ENCODE assay signal across 12 cellular contexts in genomic region chr17:57782642-57783337, GRCh38. TPM values are rescaled to one million over a fixed set of nuclear protein-coding genes. Genes with fewer than 3 reads are reported as not detected.
DNase-seq lines count a peak whose midpoint lies in the region; ATAC-seq and TF ChIP-seq lines count a peak whose summit lies in the region.
"Had no signal": no experiment of that assay in that cellular context is flagged by ENCODE, and none has a peak within 500 bp of the region (broad histone marks: within the 10 kb centered on the region; RNA-seq: fewer than 3 reads in every experiment).

No MANE protein-coding gene starts in this region.

- ATAC-seq in GM23338 (peak; percentile 50), HG03108 (IDR thresholded peaks at IDR 0.05; ENCODE audit: unreplicated experiment) (no peak)

- H3K27ac Mint-ChIP-seq in GM23338, result no peak overlapping the region

- no peaks in the 10 kb centered on the region for H4K20me1 ChIP-seq in GM23338 (replicated peaks; ENCODE audit: insufficient read depth)

- H3K79me2 ChIP-seq in GM23338 (replicated peaks; ENCODE audit: insufficient read depth), result no peaks in the 10 kb centered on the region

- peak overlapping the region; percentile 73 for H3K4me2 ChIP-seq in GM23338

- peaks cover 10% of the 10 kb centered on the region for H3K4me1 Mint-ChIP-seq in GM23338

- H3K27me3 Mint-ChIP-seq in GM23338 (ENCODE audit: insufficient read depth, low read depth, poor library complexity), result peaks cover 11% of the 10 kb centered on the region

- H3K9me2 ChIP-seq in GM23338 (ENCODE audit: insufficient read depth), result no peaks in the 10 kb centered on the region

- no peaks in the 10 kb centered on the region for H3K36me3 ChIP-seq in GM23338 (ENCODE audit: insufficient read depth)
- H3K36me3 ChIP-seq: cardiac muscle cell, MG63, pancreas, upper lobe of right lung had no signal

- peaks cover 12% of the 10 kb centered on the region; the same call in 1 of the 2 replicates for H3K27me3 ChIP-seq in GM23338 (ENCODE audit: insufficient read depth)
- peaks cover 0 to 10% (median 0%) of the 10 kb centered on the region in 45 donors for H3K27me3 ChIP-seq in dorsolateral prefrontal cortex
- H3K27me3 ChIP-seq: pancreas, upper lobe of right lung had no signal

- DNase-seq in GM23338 (ENCODE audit: low spot score) (no peak), NCI-H1417 treated with DMSO at 0.1 percent for 48 hours (lab: John Stamatoyannopoulos, UW) (peak; percentile 56), dorsolateral prefrontal cortex (no peak), retinal pigment epithelial cell (ENCODE audit: low read depth) (no peak), GM03348 (ENCODE audit: low spot score) (no peak), NCI-H2196 (lab: John Stamatoyannopoulos, UW; ENCODE audit: unreplicated experiment) (no peak)
- no peak for DNase-seq in activated effector memory CD4-positive, alpha-beta T cell treated with anti-CD3 and anti-CD28 coated beads, Interleukin-2, amount 50 U/mL, for 16 hours

- intact Hi-C loops in dorsolateral prefrontal cortex (cut with DNase I), result loop anchor here (2.0 to 5.0 kb wide), 2 partner anchors 54 to 650 kb away; no protein-coding TSS in a partner anchor

- TF ChIP-seq CTCF in GM23338 (conservative IDR thresholded peaks at IDR 0.05; ENCODE audit: low read depth in 2 of 2) (no peak), dorsolateral prefrontal cortex (IDR thresholded peaks at IDR 0.05 in 54 of 56, conservative IDR thresholded peaks at IDR 0.05 in 2 of 56; ENCODE audit: low read depth in 1 of 56, partially characterized antibody in 56 of 56) (no peak), retinal pigment epithelial cell (conservative IDR thresholded peaks at IDR 0.05; ENCODE audit: low read depth, low read length) (no peak)

- H3K4me3 Mint-ChIP-seq in GM23338, result 0 out of 3 replicates have a peak overlapping the region, but pooled peaks have one; percentile 11

- H3F3A ChIP-seq in GM23338 (replicated peaks; ENCODE audit: low read depth), result no peaks in the 10 kb centered on the region

- H3K4me3 ChIP-seq in GM23338 (peak overlapping the region; percentile 48), dorsolateral prefrontal cortex (peak overlapping the region in 57 of 59 donors; percentile 6 to 61 (median 36)), retinal pigment epithelial cell (ENCODE audit: low read length) (peak overlapping the region; percentile 27)
- H3K4me3 ChIP-seq: cardiac muscle cell, MG63, upper lobe of right lung had no signal

- H3K4me1 ChIP-seq in GM23338 (ENCODE audit: insufficient read depth), result peaks cover 22% of the 10 kb centered on the region
- H3K4me1 ChIP-seq: pancreas had no signal

- no peaks in the 10 kb centered on the region for H3K9me3 Mint-ChIP-seq in GM23338

- no peaks in the 10 kb centered on the region for H3K36me3 Mint-ChIP-seq in GM23338 (ENCODE audit: low read depth)

- no peak overlapping the region for H3K27ac ChIP-seq in GM23338 (ENCODE audit: low read depth)
- H3K27ac ChIP-seq in dorsolateral prefrontal cortex, result peak overlapping the region in 4 of 59 donors; percentile 17 to 54 (median 28)
- H3K27ac ChIP-seq: cardiac muscle cell, pancreas, upper lobe of right lung had no signal

- H2AFZ ChIP-seq in GM23338, result peak overlapping the region; percentile 93; the same call in 1 of the 2 replicates

TF ChIP-seq in GM23338, 12 proteins besides CTCF, POLR2A, EP300 and RAD21:
- TF ChIP-seq EZH2phosphoT487 (IDR thresholded peaks at IDR 0.05; ENCODE audit: unreplicated experiment), result no peak
- TF ChIP-seq CREB1 (CRISPR knock-in tag; IDR thresholded peaks at IDR 0.05; ENCODE audit: low read depth), result no peak
- TF ChIP-seq STAT1 (IDR thresholded peaks at IDR 0.05; ENCODE audit: unreplicated experiment), result no peak
- no peak for TF ChIP-seq EZH2 (IDR thresholded peaks at IDR 0.05; ENCODE audit: low read depth, unreplicated experiment)
- TF ChIP-seq ZNF462 (CRISPR knock-in tag; IDR thresholded peaks at IDR 0.05), result no peak
- TF ChIP-seq JUNB (IDR thresholded peaks at IDR 0.05; ENCODE audit: unreplicated experiment), result no peak

RNA-seq across cellular contexts. Expression of gene CCDC182, which starts 37.7 kb away (rescaled TPM):
- total RNA-seq in GM23338 (2014; rRNA removed; shearing (Covaris generic)), result not detected in 2 replicates
- polyA plus RNA-seq in GM23338 (2016; fragmentation: Nextera tagmentation; extraction: Ambion mirVana), result not detected in 2 replicates
- total RNA-seq in dorsolateral prefrontal cortex, result under 1 TPM in 6 of 120 experiments, not detected in 114; 0.56 to 0.84 (median 0.64) TPM
- total RNA-seq: cardiac muscle cell, pancreas, upper lobe of right lung had no signal
- polyA plus RNA-seq: cardiac muscle cell, pancreas had no signal
